Comparison of ENCODE assay signal across 8 cellular contexts in genomic region chr20:25310268-25310920, GRCh38.
DNase-seq lines count a peak whose midpoint lies in the region; ATAC-seq and TF ChIP-seq lines count a peak whose summit lies in the region.

No MANE protein-coding gene starts in this region.

- H3K4me2 ChIP-seq in OCI-LY3 (ENCODE audit: low read length) = peak overlapping the region; percentile 87

- H4K20me1 ChIP-seq in OCI-LY3 (ENCODE audit: insufficient read depth, low read length) = no peaks in the 10 kb centered on the region

- H3K36me3 ChIP-seq in OCI-LY3 (replicated peaks; ENCODE audit: low read depth, low read length) (no peaks in the 10 kb centered on the region), cardiac muscle cell (peaks cover 9% of the 10 kb centered on the region)

- in situ Hi-C loops in Caki2 (cut with HindIII; ENCODE audit: low pct_unique_long_range_greater_than_20kb, low sequenced_read_pairs) = no loop called here

- H3K27me3 ChIP-seq in OCI-LY3 (ENCODE audit: low read depth, low read length) (no peaks in the 10 kb centered on the region), cardiac muscle cell (no peaks in the 10 kb centered on the region)

- peak; percentile 75 for TF ChIP-seq CTCF in OCI-LY3 (IDR thresholded peaks at IDR 0.05; ENCODE audit: low read depth, low read length)
- peak; percentile 64 for TF ChIP-seq CTCF in cardiac muscle cell (IDR thresholded peaks at IDR 0.05; ENCODE audit: low read depth, low read length)

- no peaks in the 10 kb centered on the region for H3K79me2 ChIP-seq in OCI-LY3 (ENCODE audit: low read length)

- H3K4me1 ChIP-seq in OCI-LY3 (ENCODE audit: low read length) (peaks cover 30% of the 10 kb centered on the region), cardiac muscle cell (ENCODE audit: low read depth) (peaks cover 15% of the 10 kb centered on the region)

- DNase-seq in Caki2 (ENCODE audit: low read depth) (peak; percentile 98), cardiac muscle cell (ENCODE audit: low read depth in 1 of 2, low spot score in 1 of 2) (peak; percentile 47 to 67), putamen (ENCODE audit: low spot score) (peak; percentile 67), NCI-H1105 (lab: John Stamatoyannopoulos, UW) (no peak)
- peak; percentile 32 for DNase-seq in activated naive CD4-positive, alpha-beta T cell treated with anti-CD3 and anti-CD28 coated beads, Interleukin-2, amount 50 U/mL, for 16 hours

- H3K9me3 ChIP-seq in OCI-LY3 (ENCODE audit: insufficient read depth, low read length) (no peaks in the 10 kb centered on the region), cardiac muscle cell (ENCODE audit: low read depth) (no peaks in the 10 kb centered on the region)

- no peak overlapping the region for H2AFZ ChIP-seq in OCI-LY3 (ENCODE audit: low read depth, low read length)

- H3K4me3 ChIP-seq in OCI-LY3 (ENCODE audit: low read length) (peak overlapping the region; percentile 58), cardiac muscle cell (no peak overlapping the region)

- H3K27ac ChIP-seq in OCI-LY3 (ENCODE audit: low read length) (peak overlapping the region; percentile 53), cardiac muscle cell (peak overlapping the region; percentile 53)

- H3K9ac ChIP-seq in OCI-LY3 (ENCODE audit: low read length) = peak overlapping the region; percentile 39; the same call in 1 of the 2 replicates

- peak; percentile 96 for ATAC-seq in GM19395 (IDR thresholded peaks at IDR 0.05; ENCODE audit: unreplicated experiment)
- peak; percentile 75 for ATAC-seq in HG03457 (IDR thresholded peaks at IDR 0.05; ENCODE audit: unreplicated experiment)
